Comparison of ENCODE assay signal across 8 cellular contexts in genomic region chr2:9139491-9140443, GRCh38.
A peak's percentile ranks its signal among the peaks of the same experiment; 100 is the strongest.
DNase-seq lines count a peak whose midpoint lies in the region; ATAC-seq and TF ChIP-seq lines count a peak whose summit lies in the region.

No MANE protein-coding gene starts in this region.

- TF ChIP-seq CTCF in PC-9 (conservative IDR thresholded peaks at IDR 0.05) = peak; percentile 98
- peak; percentile 85 for TF ChIP-seq CTCF in foreskin keratinocyte (conservative IDR thresholded peaks at IDR 0.05)
- peak in 1 of 3 donors; percentile 13 for TF ChIP-seq CTCF in omental fat pad (IDR thresholded peaks at IDR 0.05)
- peak; percentile 73 to 85 (median 78) for TF ChIP-seq CTCF in upper lobe of left lung (IDR thresholded peaks at IDR 0.05)

- BruUV-seq in PC-9 (replicated peaks; lab: Mats Ljungman, UMichigan) = no TSS peak

- H3F3A ChIP-seq in PC-9 (ENCODE audit: insufficient read depth, low read depth) = peaks cover 35% of the 10 kb centered on the region

- POLR2A ChIA-PET in PC-9 (lab: Charles Lee; ENCODE audit: unreplicated experiment) = interaction anchor here (0.7 kb wide), 1 partner anchor 8 kb away, joined by 3 read pairs; no protein-coding TSS in a partner anchor

- no peak overlapping the region for H3K27ac ChIP-seq in PC-9
- H3K27ac ChIP-seq in foreskin keratinocyte = no peak overlapping the region
- H3K27ac ChIP-seq in upper lobe of left lung = no peak overlapping the region

- no peaks in the 10 kb centered on the region for H3K79me2 ChIP-seq in PC-9 (ENCODE audit: low read depth)

- no peaks in the 10 kb centered on the region for H4K20me1 ChIP-seq in PC-9 (ENCODE audit: insufficient read depth)

- H2AFZ ChIP-seq in PC-9 = 0 out of 2 replicates have a peak overlapping the region, but pooled peaks have one; percentile 20

- CTCF ChIA-PET in PC-9 (lab: Charles Lee) = interaction anchor here (0.6 to 0.7 kb wide), 6 partner anchors 45 to 1162 kb away, joined by 3 to 7 read pairs (median 4); partner anchors contain the start of gene MBOAT2

- intact Hi-C loops in PC-9 (cut with micrococcal nuclease; ENCODE audit: unreplicated experiment) = loop anchor here (1.0 to 10.0 kb wide), 3 partner anchors 113 to 455 kb away; partner anchors contain the start of gene ID2

- H3K4me1 ChIP-seq in PC-9 (replicated peaks; ENCODE audit: insufficient read depth) (peaks cover 30% of the 10 kb centered on the region), foreskin keratinocyte (no peaks in the 10 kb centered on the region), upper lobe of left lung (peaks cover 10 to 21% (median 13%) of the 10 kb centered on the region in 4 donors)

- no peaks in the 10 kb centered on the region for H3K27me3 ChIP-seq in PC-9 (ENCODE audit: insufficient read depth, low read depth)
- H3K27me3 ChIP-seq in foreskin keratinocyte = no peaks in the 10 kb centered on the region
- no peaks in the 10 kb centered on the region for H3K27me3 ChIP-seq in upper lobe of left lung

- TF ChIP-seq EP300 in upper lobe of left lung (IDR thresholded peaks at IDR 0.05) = no peak

- ATAC-seq in foreskin keratinocyte = peak; percentile 30
- ATAC-seq in omental fat pad (ENCODE audit: low FRiP score) = no peak
- peak; percentile 47 to 62 for ATAC-seq in upper lobe of left lung (ENCODE audit: low FRiP score in 2 of 2)

- no peaks in the 10 kb centered on the region for H3K9me2 ChIP-seq in PC-9 (ENCODE audit: insufficient read depth)

- TF ChIP-seq POLR2A in upper lobe of left lung (IDR thresholded peaks at IDR 0.05) = no peak

- H3K4me2 ChIP-seq in PC-9 = peak overlapping the region; percentile 41

- H3K9me3 ChIP-seq in PC-9 (ENCODE audit: insufficient read depth, low read depth) (no peaks in the 10 kb centered on the region), upper lobe of left lung (no peaks in the 10 kb centered on the region)

- H3K4me3 ChIP-seq in PC-9 = no peak overlapping the region
- H3K4me3 ChIP-seq in upper lobe of left lung = no peak overlapping the region

- DNase-seq in DMS79 treated with DMSO at 0.1 percent for 48 hours (lab: John Stamatoyannopoulos, UW) (peak; percentile 55), DMS79 (lab: John Stamatoyannopoulos, UW) (no peak), HuH-7.5 (ENCODE audit: low spot score) (peak; percentile 57), PC-9 (peak in 1 of 2 experiments; percentile 73), foreskin keratinocyte (peak in 1 of 2 donors; percentile 39), omental fat pad (ENCODE audit: low spot score) (peak; percentile 64), upper lobe of left lung (peak; percentile 76)
- peak; percentile 30 to 33 for DNase-seq in activated T-helper 1 cell treated with anti-CD3 and anti-CD28 coated beads, Interleukin-2, amount 50 U/mL, for 16 hours (ENCODE audit: low read depth in 1 of 2, low spot score in 1 of 2)

- H3K36me3 ChIP-seq in PC-9 (ENCODE audit: low read depth) = no peaks in the 10 kb centered on the region
- no peaks in the 10 kb centered on the region for H3K36me3 ChIP-seq in upper lobe of left lung

- WGBS in upper lobe of left lung, 2 donors = 37 to 38% methylated on average over 17 to 19 of the region's 19 CpGs
